In the genomic region with DNA sequence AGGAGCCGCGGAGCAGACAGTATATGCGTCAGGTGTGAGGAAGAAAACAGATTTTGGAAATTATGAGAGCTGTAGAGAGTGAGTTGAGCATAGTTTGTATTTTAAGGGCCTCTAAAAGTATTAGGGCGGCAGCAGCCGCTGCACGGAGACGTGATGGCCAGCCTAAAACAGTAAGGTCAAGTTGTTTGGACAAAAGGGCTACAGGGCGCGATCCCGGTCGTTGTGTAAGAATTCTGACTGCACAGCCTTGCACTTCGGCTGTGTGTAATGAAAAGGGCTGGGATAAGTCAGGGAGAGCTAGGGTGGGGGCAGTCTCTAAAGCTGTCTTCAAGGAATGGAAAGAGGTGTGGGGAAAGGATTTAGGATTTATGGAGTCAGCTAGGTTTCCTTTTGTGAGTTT, we compare ENCODE assay signal across 2 cellular contexts. TPM values are rescaled to one million over a fixed set of nuclear protein-coding genes. Genes with fewer than 3 reads are reported as not detected.
"Had no signal": no experiment of that assay in that cellular context is flagged by ENCODE, and none has a peak within 500 bp of the region (broad histone marks: within the 10 kb centered on the region; RNA-seq: fewer than 3 reads in every experiment).

No MANE protein-coding gene starts in this region.

RNA-seq across cellular contexts. Expression of gene ARHGAP40, which starts 7.3 kb away (rescaled TPM):
- total RNA-seq: G401 had no signal

RNA-seq across cellular contexts. Expression of gene ADIG, which starts 13.3 kb away (rescaled TPM):
- total RNA-seq: G401, GM12878 had no signal
- polyA plus RNA-seq: GM12878 had no signal
